Comparison of ENCODE assay signal across 4 cellular contexts in the genomic region with DNA sequence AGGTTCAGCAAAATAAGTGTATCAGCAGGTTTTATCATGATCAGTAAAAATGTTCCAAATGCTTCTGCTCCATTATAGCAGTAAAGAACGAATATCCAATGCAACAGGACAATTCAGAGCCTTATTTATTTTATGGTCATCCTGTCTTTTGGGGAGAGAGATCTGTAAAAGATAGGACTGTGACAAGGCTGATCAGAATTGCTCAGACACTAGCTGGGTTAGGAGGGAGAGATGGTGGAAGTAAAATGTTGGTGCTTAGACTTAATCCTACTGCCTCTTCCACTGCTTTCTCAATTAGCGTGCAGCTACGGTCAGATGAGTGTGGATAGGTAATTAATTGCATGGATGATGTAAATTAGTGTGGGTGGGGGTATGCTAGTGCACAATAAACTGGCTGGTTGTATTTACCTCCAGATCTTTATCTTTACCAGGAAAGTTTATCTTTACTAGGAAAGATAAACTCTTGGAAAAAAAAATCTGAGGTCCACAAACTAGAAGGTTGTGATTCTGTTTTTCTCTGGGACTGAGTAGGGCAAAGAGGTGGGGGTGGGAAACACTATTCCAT.
TF ChIP-seq lines count a peak whose summit lies in the region.

No MANE protein-coding gene starts in this region.

TF ChIP-seq in SK-N-SH, 30 proteins besides CTCF, POLR2A, EP300 and RAD21:
- TF ChIP-seq CHD2 (IDR thresholded peaks at IDR 0.05; ENCODE audit: low read length, partially characterized antibody) (no peak), FOXJ3 (CRISPR knock-in tag; IDR thresholded peaks at IDR 0.05) (no peak), POLR2AphosphoS5 (IDR thresholded peaks at IDR 0.05; ENCODE audit: low read depth, low read length) (no peak), FOXM1 (IDR thresholded peaks at IDR 0.05; ENCODE audit: low read depth) (no peak), RFX5 (IDR thresholded peaks at IDR 0.05; ENCODE audit: low read length) (no peak)
- TF ChIP-seq, protein P1, sequence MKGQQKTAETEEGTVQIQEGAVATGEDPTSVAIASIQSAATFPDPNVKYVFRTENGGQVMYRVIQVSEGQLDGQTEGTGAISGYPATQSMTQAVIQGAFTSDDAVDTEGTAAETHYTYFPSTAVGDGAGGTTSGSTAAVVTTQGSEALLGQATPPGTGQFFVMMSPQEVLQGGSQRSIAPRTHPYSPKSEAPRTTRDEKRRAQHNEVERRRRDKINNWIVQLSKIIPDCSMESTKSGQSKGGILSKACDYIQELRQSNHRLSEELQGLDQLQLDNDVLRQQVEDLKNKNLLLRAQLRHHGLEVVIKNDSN (IDR thresholded peaks at IDR 0.05; ENCODE audit: borderline replicate concordance, low read depth), result no peak

TF ChIP-seq in SK-N-SH treated with all-trans-retinoic acid at 6 μM for 48 hours, 23 proteins besides CTCF, POLR2A, EP300 and RAD21:
- TF ChIP-seq ZNF565 (CRISPR knock-in tag; conservative IDR thresholded peaks at IDR 0.05; ENCODE audit: low read depth), result no peak
- no peak for TF ChIP-seq ESRRG (CRISPR knock-in tag; IDR thresholded peaks at IDR 0.05)
- no peak for TF ChIP-seq ISL1 (CRISPR knock-in tag; IDR thresholded peaks at IDR 0.05)
- TF ChIP-seq PPARA (CRISPR knock-in tag; IDR thresholded peaks at IDR 0.05; ENCODE audit: borderline replicate concordance), result no peak
- no peak for TF ChIP-seq RARB (CRISPR knock-in tag; IDR thresholded peaks at IDR 0.05)
- no peak for TF ChIP-seq ZFP3 (CRISPR knock-in tag; IDR thresholded peaks at IDR 0.05)
- TF ChIP-seq ZNF8 (CRISPR knock-in tag; IDR thresholded peaks at IDR 0.05), result no peak
- no peak for TF ChIP-seq SNAI2 (CRISPR knock-in tag; IDR thresholded peaks at IDR 0.05)
TF ChIP-seq in SK-N-SH treated with all-trans-retinoic acid at 6 μM for 48 hours: peak in this region for 0.

TF ChIP-seq in IMR-90, 13 proteins besides CTCF, POLR2A, EP300 and RAD21:
- TF ChIP-seq MAZ (IDR thresholded peaks at IDR 0.05; ENCODE audit: borderline replicate concordance, low read depth, low read length) (no peak), SMC3 (IDR thresholded peaks at IDR 0.05; ENCODE audit: low read depth, low read length) (no peak), CEBPB (IDR thresholded peaks at IDR 0.05; ENCODE audit: low read depth, low read length) (no peak), NFE2L2 (IDR thresholded peaks at IDR 0.05; ENCODE audit: low read depth, low read length) (no peak), RFX5 (IDR thresholded peaks at IDR 0.05; ENCODE audit: low read depth, low read length) (no peak), MXI1 (IDR thresholded peaks at IDR 0.05; ENCODE audit: borderline replicate concordance, low read depth, low read length) (no peak)
- TF ChIP-seq, protein P2, sequence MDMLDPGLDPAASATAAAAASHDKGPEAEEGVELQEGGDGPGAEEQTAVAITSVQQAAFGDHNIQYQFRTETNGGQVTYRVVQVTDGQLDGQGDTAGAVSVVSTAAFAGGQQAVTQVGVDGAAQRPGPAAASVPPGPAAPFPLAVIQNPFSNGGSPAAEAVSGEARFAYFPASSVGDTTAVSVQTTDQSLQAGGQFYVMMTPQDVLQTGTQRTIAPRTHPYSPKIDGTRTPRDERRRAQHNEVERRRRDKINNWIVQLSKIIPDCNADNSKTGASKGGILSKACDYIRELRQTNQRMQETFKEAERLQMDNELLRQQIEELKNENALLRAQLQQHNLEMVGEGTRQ (IDR thresholded peaks at IDR 0.05; ENCODE audit: low read depth, low read length), result no peak

TF ChIP-seq in neural cell, 6 proteins besides CTCF, POLR2A, EP300 and RAD21:
- TF ChIP-seq TAF1 (IDR thresholded peaks at IDR 0.05; ENCODE audit: low read depth) (no peak), EZH2 (IDR thresholded peaks at IDR 0.05; ENCODE audit: borderline replicate concordance, insufficient read depth, low read length, poor library complexity, severe bottlenecking) (no peak), POLR2AphosphoS5 (IDR thresholded peaks at IDR 0.05) (no peak), MXI1 (conservative IDR thresholded peaks at IDR 0.05; ENCODE audit: poor library complexity, severe bottlenecking) (no peak), SMC3 (conservative IDR thresholded peaks at IDR 0.05; ENCODE audit: poor library complexity) (no peak)
- TF ChIP-seq, protein P3, sequence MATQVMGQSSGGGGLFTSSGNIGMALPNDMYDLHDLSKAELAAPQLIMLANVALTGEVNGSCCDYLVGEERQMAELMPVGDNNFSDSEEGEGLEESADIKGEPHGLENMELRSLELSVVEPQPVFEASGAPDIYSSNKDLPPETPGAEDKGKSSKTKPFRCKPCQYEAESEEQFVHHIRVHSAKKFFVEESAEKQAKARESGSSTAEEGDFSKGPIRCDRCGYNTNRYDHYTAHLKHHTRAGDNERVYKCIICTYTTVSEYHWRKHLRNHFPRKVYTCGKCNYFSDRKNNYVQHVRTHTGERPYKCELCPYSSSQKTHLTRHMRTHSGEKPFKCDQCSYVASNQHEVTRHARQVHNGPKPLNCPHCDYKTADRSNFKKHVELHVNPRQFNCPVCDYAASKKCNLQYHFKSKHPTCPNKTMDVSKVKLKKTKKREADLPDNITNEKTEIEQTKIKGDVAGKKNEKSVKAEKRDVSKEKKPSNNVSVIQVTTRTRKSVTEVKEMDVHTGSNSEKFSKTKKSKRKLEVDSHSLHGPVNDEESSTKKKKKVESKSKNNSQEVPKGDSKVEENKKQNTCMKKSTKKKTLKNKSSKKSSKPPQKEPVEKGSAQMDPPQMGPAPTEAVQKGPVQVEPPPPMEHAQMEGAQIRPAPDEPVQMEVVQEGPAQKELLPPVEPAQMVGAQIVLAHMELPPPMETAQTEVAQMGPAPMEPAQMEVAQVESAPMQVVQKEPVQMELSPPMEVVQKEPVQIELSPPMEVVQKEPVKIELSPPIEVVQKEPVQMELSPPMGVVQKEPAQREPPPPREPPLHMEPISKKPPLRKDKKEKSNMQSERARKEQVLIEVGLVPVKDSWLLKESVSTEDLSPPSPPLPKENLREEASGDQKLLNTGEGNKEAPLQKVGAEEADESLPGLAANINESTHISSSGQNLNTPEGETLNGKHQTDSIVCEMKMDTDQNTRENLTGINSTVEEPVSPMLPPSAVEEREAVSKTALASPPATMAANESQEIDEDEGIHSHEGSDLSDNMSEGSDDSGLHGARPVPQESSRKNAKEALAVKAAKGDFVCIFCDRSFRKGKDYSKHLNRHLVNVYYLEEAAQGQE (IDR thresholded peaks at IDR 0.05; ENCODE audit: borderline replicate concordance), result no peak
TF ChIP-seq in neural cell: peak in this region for 0.
